9 cellular contexts compared by ENCODE assay signal in the genomic region with DNA sequence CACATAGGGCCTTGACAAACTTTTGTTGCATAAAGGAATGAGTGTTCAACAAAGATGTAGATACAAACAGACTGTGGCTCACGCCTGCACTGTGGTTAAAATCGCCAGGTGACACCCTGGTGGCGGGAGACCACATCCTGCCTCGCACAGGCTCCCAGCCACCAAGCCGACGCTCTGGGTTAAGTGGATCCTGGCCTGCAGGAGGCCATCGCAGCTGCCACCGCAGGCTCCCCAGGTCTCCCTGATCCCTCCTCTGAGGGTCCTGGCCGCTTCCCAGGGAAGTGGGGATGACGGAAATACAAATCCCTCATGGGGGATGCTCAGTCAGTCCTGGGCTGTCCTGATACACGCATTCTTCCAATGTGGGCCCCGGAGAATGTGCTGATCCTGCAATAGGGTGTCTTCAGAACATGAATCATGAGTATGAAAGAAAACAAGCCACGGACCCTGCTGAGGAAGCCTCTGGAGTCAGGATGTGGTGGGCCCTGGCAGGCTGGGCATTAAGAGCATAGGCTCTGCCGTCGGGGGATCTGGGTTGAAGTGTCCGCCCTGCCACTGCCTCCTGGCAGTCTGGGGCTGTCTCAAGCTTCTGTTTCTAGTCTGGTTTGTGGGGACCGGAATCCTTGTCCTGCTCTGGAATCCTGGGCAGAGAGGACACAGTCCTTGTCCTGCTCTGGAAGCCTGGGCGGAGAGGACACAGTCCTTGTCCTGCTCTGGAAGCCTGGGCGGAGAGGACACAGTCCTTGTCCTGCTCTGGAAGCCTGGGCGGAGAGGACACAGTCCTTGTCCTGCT. TPM values are rescaled to one million over a fixed set of nuclear protein-coding genes. Genes with fewer than 3 reads are reported as not detected.
DNase-seq lines count a peak whose midpoint lies in the region; ATAC-seq, FAIRE-seq and TF ChIP-seq lines count a peak whose summit lies in the region.
"Had no signal": no experiment of that assay in that cellular context is flagged by ENCODE, and none has a peak within 500 bp of the region (broad histone marks: within the 10 kb centered on the region; RNA-seq: fewer than 3 reads in every experiment).

No MANE protein-coding gene starts in this region.

- peak overlapping the region; percentile 90 for H3K27ac Mint-ChIP-seq in activated CD4-positive, alpha-beta memory T cell treated with anti-CD3 and anti-CD28 coated beads, Interleukin-2, amount 10 ng/mL, durations not matched to agents 7 days and 5 days

- H3K4me3 Mint-ChIP-seq in activated CD4-positive, alpha-beta memory T cell treated with anti-CD3 and anti-CD28 coated beads, Interleukin-2, amount 10 ng/mL, durations not matched to agents 7 days and 5 days = peak overlapping the region; percentile 32
- H3K4me3 Mint-ChIP-seq: brain had no signal

- FAIRE-seq in A549 (lab: Jason Lieb, UNC) (no peak), HepG2 (lab: Jason Lieb, UNC) (no peak)

- no peaks in the 10 kb centered on the region for H4K20me1 ChIP-seq in HepG2 (ENCODE audit: insufficient read depth, low read length)

- H3K4me2 ChIP-seq in A549 = no peak overlapping the region
- no peak overlapping the region for H3K4me2 ChIP-seq in HepG2 (ENCODE audit: low read depth, low read length)

- no peak for TF ChIP-seq RAD21 in A549 (conservative IDR thresholded peaks at IDR 0.05 in 1 of 2, IDR thresholded peaks at IDR 0.05 in 1 of 2)
- TF ChIP-seq RAD21 in HepG2 (CRISPR knock-in tag; IDR thresholded peaks at IDR 0.05) = no peak

- CTCF ChIA-PET in A549 (lab: Yijun Ruan, JAX) (interaction anchor here (0.9 to 31.4 kb wide), 5 partner anchors 14 to 256 kb away, joined by 3 to 602 read pairs (median 4); no protein-coding TSS in a partner anchor), HepG2 (lab: Yijun Ruan, JAX; ENCODE audit: low intra/inter-chr PET ratio, low total read pairs) (no interaction called here)
- CTCF ChIA-PET in activated CD4-positive, alpha-beta memory T cell treated with anti-CD3 and anti-CD28 coated beads, Interleukin-2, amount 10 ng/mL, durations not matched to agents 7 days and 5 days (lab: Charles Lee) = interaction anchor here (1.3 to 2.1 kb wide), 3 partner anchors 13 to 256 kb away, joined by 4 to 10 read pairs (median 8); no protein-coding TSS in a partner anchor

- DNase-seq in A549 (ENCODE audit: low read depth in 1 of 2, low spot score in 1 of 2) (no peak), HepG2 (ENCODE audit: low spot score) (no peak), stromal cell of bone marrow (ENCODE audit: low read depth) (peak; percentile 28), T1000 (lab: John Stamatoyannopoulos, UW) (no peak), colonic mucosa (no peak)
- DNase-seq in activated CD4-positive, alpha-beta memory T cell treated with anti-CD3 and anti-CD28 coated beads, Interleukin-2, amount 10 ng/mL, durations not matched to agents 7 days and 5 days = peak; percentile 92

- no peak overlapping the region for H3K4me3 ChIP-seq in A549
- H3K4me3 ChIP-seq in HepG2 (replicated peaks in 1 of 3; ENCODE audit: insufficient read depth in 1 of 3, low read depth in 2 of 3, low read length in 3 of 3) = no peak overlapping the region
- H3K4me3 ChIP-seq in colonic mucosa = no peak overlapping the region

- TF ChIP-seq EP300 in A549 (IDR thresholded peaks at IDR 0.05) = no peak
- TF ChIP-seq EP300 in HepG2 (IDR thresholded peaks at IDR 0.05; ENCODE audit: low read depth in 2 of 2, low read length in 2 of 2) = no peak
- TF ChIP-seq EP300 in HepG2 (CRISPR knock-in tag; IDR thresholded peaks at IDR 0.05; ENCODE audit: borderline replicate concordance) = no peak

- in situ Hi-C loops in HepG2 (cut with HindIII; ENCODE audit: extremely low pct_ligation_motif_present, low pct_unique_long_range_greater_than_20kb) = loop anchor here (5.0 kb wide), 2 partner anchors 108 to 218 kb away; no protein-coding TSS in a partner anchor

- H3K27me3 ChIP-seq in HepG2 (ENCODE audit: control insufficient read depth in 1 of 2, insufficient read depth in 2 of 2, low read length in 2 of 2) = peaks cover 11 to 23% of the 10 kb centered on the region in 2 experiments; a peak in 4 of 5 replicates
- no peaks in the 10 kb centered on the region for H3K27me3 ChIP-seq in colonic mucosa

- H3K4me1 ChIP-seq in A549 = peaks cover 9% of the 10 kb centered on the region
- peaks cover 16% of the 10 kb centered on the region for H3K4me1 ChIP-seq in HepG2 (ENCODE audit: insufficient read depth, low read length)
- peaks cover 8% of the 10 kb centered on the region for H3K4me1 ChIP-seq in colonic mucosa

- TF ChIP-seq CTCF in A549 (IDR thresholded peaks at IDR 0.05) = no peak
- TF ChIP-seq CTCF in HepG2 (CRISPR knock-in tag; IDR thresholded peaks at IDR 0.05) = no peak
- TF ChIP-seq CTCF in colonic mucosa (IDR thresholded peaks at IDR 0.05) = no peak

- no peaks in the 10 kb centered on the region for H3K9me3 Mint-ChIP-seq in activated CD4-positive, alpha-beta memory T cell treated with anti-CD3 and anti-CD28 coated beads, Interleukin-2, amount 10 ng/mL, durations not matched to agents 7 days and 5 days

- no peak for ATAC-seq in A549
- ATAC-seq in GM19463 (IDR thresholded peaks at IDR 0.05; ENCODE audit: unreplicated experiment) = peak; percentile 99
- ATAC-seq in HG03571 (IDR thresholded peaks at IDR 0.05; ENCODE audit: unreplicated experiment) = peak; percentile 96
- peak; percentile 63 for ATAC-seq in HepG2

- intact Hi-C loops in HepG2 (cut with micrococcal nuclease; ENCODE audit: unreplicated experiment) (no loop called here), colonic mucosa (cut with DNase I) (loop anchor here (10.0 kb wide), 1 partner anchor 116 kb away; no protein-coding TSS in a partner anchor)

- H3K79me2 ChIP-seq in HepG2 (ENCODE audit: insufficient read depth, low read length) = no peaks in the 10 kb centered on the region

- POLR2A ChIA-PET in A549 (lab: Yijun Ruan, JAX) (no interaction called here), HepG2 (lab: Yijun Ruan, JAX) (no interaction called here)
- POLR2A ChIA-PET in activated CD4-positive, alpha-beta memory T cell treated with anti-CD3 and anti-CD28 coated beads, Interleukin-2, amount 10 ng/mL, durations not matched to agents 7 days and 5 days (lab: Charles Lee) = interaction anchor here (0.6 to 1.3 kb wide), 3 partner anchors 10 to 670 kb away, joined by 3 to 4 read pairs (median 3); no protein-coding TSS in a partner anchor

- peaks cover 7% of the 10 kb centered on the region for H3K27me3 Mint-ChIP-seq in activated CD4-positive, alpha-beta memory T cell treated with anti-CD3 and anti-CD28 coated beads, Interleukin-2, amount 10 ng/mL, durations not matched to agents 7 days and 5 days

- WGBS in A549 (ENCODE audit: missing lambda C conversion rate) = 74% methylated on average over 18 of the region's 20 CpGs
- WGBS in HepG2 (ENCODE audit: low lambda C conversion rate) = 32% methylated on average over 9 of the region's 20 CpGs

- TF ChIP-seq POLR2A in A549 (IDR thresholded peaks at IDR 0.05; ENCODE audit: low read length) = no peak
- TF ChIP-seq POLR2A in HepG2 (IDR thresholded peaks at IDR 0.05; ENCODE audit: insufficient read depth in 1 of 2, low read depth in 2 of 2, low read length in 2 of 2) = no peak

- peaks cover 67% of the 10 kb centered on the region for H3K4me1 Mint-ChIP-seq in activated CD4-positive, alpha-beta memory T cell treated with anti-CD3 and anti-CD28 coated beads, Interleukin-2, amount 10 ng/mL, durations not matched to agents 7 days and 5 days

- H3K9ac ChIP-seq in HepG2 (ENCODE audit: insufficient read depth, low read depth, low read length) (no peak overlapping the region), colonic mucosa (ENCODE audit: low read depth in 2 of 2, low read length in 2 of 2) (no peak overlapping the region)

- H2AFZ ChIP-seq in HepG2 (ENCODE audit: low read length) = no peak overlapping the region

- no peaks in the 10 kb centered on the region for H3K36me3 ChIP-seq in HepG2 (replicated peaks in 1 of 2; ENCODE audit: control insufficient read depth in 1 of 2, insufficient read depth in 2 of 2, low read length in 2 of 2)
- no peaks in the 10 kb centered on the region for H3K36me3 ChIP-seq in colonic mucosa

- H3K27ac ChIP-seq in A549 (no peak overlapping the region), HepG2 (ENCODE audit: extremely low read length, insufficient read depth, low read length) (no peak overlapping the region), colonic mucosa (no peak overlapping the region)

- H3K36me3 Mint-ChIP-seq in activated CD4-positive, alpha-beta memory T cell treated with anti-CD3 and anti-CD28 coated beads, Interleukin-2, amount 10 ng/mL, durations not matched to agents 7 days and 5 days (ENCODE audit: low read depth) = no peaks in the 10 kb centered on the region
- H3K36me3 Mint-ChIP-seq: brain had no signal

- no TSS peak for BruUV-seq in HepG2 (replicated peaks; lab: Mats Ljungman, UMichigan)

- no peaks in the 10 kb centered on the region for H3K9me3 ChIP-seq in A549
- no peaks in the 10 kb centered on the region for H3K9me3 ChIP-seq in HepG2 (ENCODE audit: low read length)
- no peaks in the 10 kb centered on the region for H3K9me3 ChIP-seq in colonic mucosa

RNA-seq across cellular contexts. Expression of gene BEGAIN, which starts 53.5 kb away (rescaled TPM):
- polyA plus RNA-seq in A549 (2011; rRNA removed) (1.4 and 1.5 TPM in 2 replicates), A549 (2017; fragmentation: RNase III; extraction: RNeasy Plus Mini Kit Qiagen cat#74134 plus additional on column Dnase treatment) (1.9 to 3.7 TPM (median 2.3 TPM) in 3 replicates), HepG2 (2011; rRNA removed) (not detected in 2 replicates)
- polyA plus RNA-seq in A549 (2012; cell fraction: cytosol; rRNA removed) = 1.3 and 1.8 TPM in 2 replicates
- 4.1 and 5.1 TPM in 2 replicates for polyA plus RNA-seq in A549 (2012; cell fraction: nucleus; rRNA removed)
- 0.54 and 1.1 TPM in 2 replicates for polyA minus RNA-seq in A549 (2011; rRNA and poly(A)+ RNA removed)
- 1 to 10 TPM; 2.7 to 3.1 TPM for total RNA-seq in activated CD4-positive, alpha-beta memory T cell treated with anti-CD3 and anti-CD28 coated beads, Interleukin-2, amount 10 ng/mL, durations not matched to agents 7 days and 5 days
- total RNA-seq in HepG2 (2016; rRNA removed; fragmentation: Illumina TruSeq; extraction: Trizol) (not detected in 2 replicates), colonic mucosa (under 1 TPM; 0.74 to 0.99 TPM)
- total RNA-seq in HepG2 (2016; cell fraction: cytosol; rRNA removed; fragmentation: Illumina TruSeq; extraction: Trizol; ENCODE audit: low read depth) = not detected in 2 replicates
- not detected in 2 replicates for total RNA-seq in HepG2 (2016; cell fraction: insoluble cytoplasmic fraction; rRNA removed; fragmentation: Illumina TruSeq; extraction: Trizol)
- total RNA-seq in HepG2 (2016; cell fraction: membrane; rRNA removed; fragmentation: Illumina TruSeq; extraction: Trizol) = not detected in 2 replicates
- total RNA-seq in HepG2 (2016; cell fraction: nucleus; rRNA removed; fragmentation: Illumina TruSeq; extraction: Trizol) = not detected in 2 replicates
- not detected in 2 replicates for polyA plus RNA-seq in HepG2 (2011; cell fraction: cytosol; rRNA removed)
- polyA plus RNA-seq in HepG2 (2011; cell fraction: nucleus; rRNA removed) = not detected in 2 replicates
- polyA plus RNA-seq in HepG2 (2012) = not detected in 2 replicates
- polyA plus RNA-seq in HepG2 (2016; cell fraction: cytosol; fragmentation: Illumina TruSeq; extraction: Trizol; ENCODE audit: low read depth) = not detected in 2 replicates
- not detected in 2 replicates for polyA plus RNA-seq in HepG2 (2016; cell fraction: insoluble cytoplasmic fraction; fragmentation: Illumina TruSeq; extraction: Trizol; ENCODE audit: low read depth)
- not detected in 2 replicates for polyA plus RNA-seq in HepG2 (2016; cell fraction: membrane; fragmentation: Illumina TruSeq; extraction: Trizol; ENCODE audit: low read depth)
- not detected in 2 replicates for polyA plus RNA-seq in HepG2 (2016; cell fraction: nucleus; fragmentation: Illumina TruSeq; extraction: Trizol; ENCODE audit: insufficient read depth, low read depth)
- polyA minus RNA-seq in HepG2 (2011; rRNA and poly(A)+ RNA removed; ENCODE audit: low replicate concordance) = 39.7 TPM in 1 of 2 replicates, not detected in the other
- 0.20 TPM in 1 of 2 replicates, not detected in the other for polyA minus RNA-seq in HepG2 (2011; cell fraction: cytosol; rRNA and poly(A)+ RNA removed)
- 0.26 TPM in 1 of 2 replicates, not detected in the other for polyA minus RNA-seq in HepG2 (2011; cell fraction: nucleus; rRNA and poly(A)+ RNA removed)

Comparison
In these comparisons a context has a peak if more than half of its experiments do, and no peak if none do; other contexts are left out.
1. ATAC-seq: peak in GM19463 (single experiment), HG03571 (single experiment) and HepG2 (single experiment); none in A549 (0 of 2).
2. DNase-seq: peak in activated CD4-positive, alpha-beta memory T cell treated with anti-CD3 and anti-CD28 coated beads, Interleukin-2, amount 10 ng/mL, durations not matched to agents 7 days and 5 days (single experiment) and stromal cell of bone marrow (single experiment); none in A549 (0 of 2), HepG2 (single experiment), T1000 (single experiment) and colonic mucosa (single experiment).
3. Of the 38 proteins assayed by ChIP-seq in both HepG2 and A549: peak only in HepG2: none; only in A549: none; in both: MAFK; in neither: 37.